10 cellular contexts compared by ENCODE assay signal in genomic region chr3:26962419-26963355, GRCh38.
A peak's percentile ranks its signal among the peaks of the same experiment; 100 is the strongest.
DNase-seq lines count a peak whose midpoint lies in the region; ATAC-seq and TF ChIP-seq lines count a peak whose summit lies in the region.
"Had no signal": no experiment of that assay in that cellular context is flagged by ENCODE, and none has a peak within 500 bp of the region (broad histone marks: within the 10 kb centered on the region; RNA-seq: fewer than 3 reads in every experiment).

No MANE protein-coding gene starts in this region.

- TF ChIP-seq CTCF in hepatocyte (IDR thresholded peaks at IDR 0.05; ENCODE audit: poor library complexity): no peak

- peaks cover 3% of the 10 kb centered on the region for H3K9me3 Mint-ChIP-seq in stimulated activated effector memory CD8-positive, alpha-beta T cell treated with anti-CD3 and anti-CD28 coated beads, Interleukin-12 subunit alpha, Interleukin-12 subunit beta, amount 100 ng/mL, for 72 hours

- WGBS in hepatocyte (ENCODE audit: low lambda C conversion rate, missing lambda C conversion rate): 97% methylated on average over 6 of the region's 6 CpGs

- no peaks in the 10 kb centered on the region for H3K9me3 ChIP-seq in hepatocyte (ENCODE audit: low read depth)
- H3K9me3 ChIP-seq: esophagus muscularis mucosa, psoas muscle had no signal

- ATAC-seq in GM19328 (IDR thresholded peaks at IDR 0.05; ENCODE audit: unreplicated experiment) (peak; percentile 84), HG02763 (IDR thresholded peaks at IDR 0.05; ENCODE audit: unreplicated experiment) (peak; percentile 93), HG03565 (IDR thresholded peaks at IDR 0.05; ENCODE audit: unreplicated experiment) (peak; percentile 99)
- ATAC-seq in stimulated activated effector memory CD8-positive, alpha-beta T cell treated with anti-CD3 and anti-CD28 coated beads, Interleukin-12 subunit alpha, Interleukin-12 subunit beta, amount 100 ng/mL, for 72 hours: no peak

- H3K79me2 ChIP-seq in hepatocyte: no peaks in the 10 kb centered on the region

- H3K36me3 ChIP-seq in hepatocyte (replicated peaks; ENCODE audit: insufficient read depth, low read depth): no peaks in the 10 kb centered on the region
- H3K36me3 ChIP-seq: esophagus muscularis mucosa had no signal

- H3K4me3 Mint-ChIP-seq in stimulated activated effector memory CD8-positive, alpha-beta T cell treated with anti-CD3 and anti-CD28 coated beads, Interleukin-12 subunit alpha, Interleukin-12 subunit beta, amount 100 ng/mL, for 72 hours: no peak overlapping the region

- H3K27ac ChIP-seq in hepatocyte: no peak overlapping the region
- H3K27ac ChIP-seq: psoas muscle had no signal

- DNase-seq in DMS53 treated with DMSO at 0.1 percent for 48 hours (lab: John Stamatoyannopoulos, UW; ENCODE audit: unreplicated experiment): peak; percentile 0
- no peak for DNase-seq in SKM-1 treated with dmso at 0.1 percent for 144 hours (lab: John Stamatoyannopoulos, UW; ENCODE audit: unreplicated experiment)
- DNase-seq in hepatocyte (ENCODE audit: low spot score): no peak
- no peak for DNase-seq in stimulated activated effector memory CD8-positive, alpha-beta T cell treated with anti-CD3 and anti-CD28 coated beads, Interleukin-12 subunit alpha, Interleukin-12 subunit beta, amount 100 ng/mL, for 72 hours (ENCODE audit: low spot score in 2 of 2)
- DNase-seq in GM19240 (ENCODE audit: insufficient read length, low spot score): no peak
- DNase-seq: psoas muscle had no signal

- H3K4me1 Mint-ChIP-seq in stimulated activated effector memory CD8-positive, alpha-beta T cell treated with anti-CD3 and anti-CD28 coated beads, Interleukin-12 subunit alpha, Interleukin-12 subunit beta, amount 100 ng/mL, for 72 hours: no peaks in the 10 kb centered on the region

- H3K4me2 ChIP-seq in hepatocyte: no peak overlapping the region

- no peaks in the 10 kb centered on the region for H4K20me1 ChIP-seq in hepatocyte (ENCODE audit: insufficient read depth, poor library complexity, severe bottlenecking)

- no peaks in the 10 kb centered on the region for H3K4me1 ChIP-seq in hepatocyte (ENCODE audit: insufficient read depth)
- H3K4me1 ChIP-seq: esophagus muscularis mucosa, psoas muscle had no signal

- no peaks in the 10 kb centered on the region for H3K9me2 ChIP-seq in hepatocyte (replicated peaks; ENCODE audit: insufficient read depth)

- H2AFZ ChIP-seq in hepatocyte: no peak overlapping the region

- no peak overlapping the region for H3K27ac Mint-ChIP-seq in stimulated activated effector memory CD8-positive, alpha-beta T cell treated with anti-CD3 and anti-CD28 coated beads, Interleukin-12 subunit alpha, Interleukin-12 subunit beta, amount 100 ng/mL, for 72 hours

- no peak overlapping the region for H3K4me3 ChIP-seq in hepatocyte
- H3K4me3 ChIP-seq: esophagus muscularis mucosa, psoas muscle had no signal

- H3K36me3 Mint-ChIP-seq in stimulated activated effector memory CD8-positive, alpha-beta T cell treated with anti-CD3 and anti-CD28 coated beads, Interleukin-12 subunit alpha, Interleukin-12 subunit beta, amount 100 ng/mL, for 72 hours: no peaks in the 10 kb centered on the region

- no peaks in the 10 kb centered on the region for H3K27me3 ChIP-seq in hepatocyte
- H3K27me3 ChIP-seq: esophagus muscularis mucosa had no signal
